In genomic region chr18:28526196-28526595, GRCh38 we compare ENCODE assay signal across 7 cellular contexts.
"Had no signal": no experiment of that assay in that cellular context is flagged by ENCODE, and none has a peak within 500 bp of the region (broad histone marks: within the 10 kb centered on the region; RNA-seq: fewer than 3 reads in every experiment).

No MANE protein-coding gene starts in this region.

- H2AFZ ChIP-seq: GM23248 had no signal

- H3K9ac ChIP-seq: GM23248 had no signal

- H3K27me3 Mint-ChIP-seq: IgD-negative memory B cell had no signal

- H3K27ac Mint-ChIP-seq: IgD-negative memory B cell had no signal

- DNase-seq: GM23248, GOT3, H7, HCEC 1CT, KG1 had no signal

- H3K4me1 Mint-ChIP-seq: IgD-negative memory B cell had no signal

- H3K36me3 Mint-ChIP-seq: IgD-negative memory B cell had no signal

- H3K4me3 Mint-ChIP-seq: IgD-negative memory B cell had no signal

- H3K27ac ChIP-seq: GM23248, HL-60 had no signal

- H3K4me3 ChIP-seq: GM23248 had no signal
